Comparison of ENCODE assay signal across 16 cellular contexts in the genomic region with DNA sequence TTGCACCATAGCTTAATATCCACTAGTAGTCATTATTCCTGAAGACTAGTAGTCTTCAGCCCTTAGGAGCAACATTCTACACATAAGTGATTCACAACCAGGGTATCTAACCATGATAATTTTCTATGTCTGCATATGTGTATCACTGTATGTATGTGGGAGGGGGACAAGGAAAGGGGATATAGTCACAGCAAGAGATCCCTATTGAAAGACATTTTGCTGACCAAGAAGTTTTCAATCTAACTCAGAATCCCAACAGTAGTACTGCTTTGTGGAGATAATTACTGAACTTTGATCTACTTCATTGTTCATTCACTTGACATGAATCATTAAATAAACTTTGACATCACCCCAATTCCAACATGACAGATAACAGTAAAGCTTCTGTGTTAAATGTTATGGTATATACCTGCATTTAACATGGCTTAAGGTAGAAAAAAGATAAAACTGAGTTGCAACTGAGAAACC. TPM values are rescaled to one million over a fixed set of nuclear protein-coding genes. Genes with fewer than 3 reads are reported as not detected.
DNase-seq lines count a peak whose midpoint lies in the region; ATAC-seq and TF ChIP-seq lines count a peak whose summit lies in the region.
"Had no signal": no experiment of that assay in that cellular context is flagged by ENCODE, and none has a peak within 500 bp of the region (broad histone marks: within the 10 kb centered on the region; RNA-seq: fewer than 3 reads in every experiment).

No MANE protein-coding gene starts in this region.

- H3K36me3 ChIP-seq in kidney epithelial cell (ENCODE audit: control insufficient read depth, insufficient read depth, low read length), result peaks cover 1% of the 10 kb centered on the region

- no peaks in the 10 kb centered on the region for H3K27me3 ChIP-seq in kidney epithelial cell (ENCODE audit: control insufficient read depth, insufficient read depth, low read length)

- peak overlapping the region; percentile 17 for H3K27ac Mint-ChIP-seq in stimulated activated naive CD8-positive, alpha-beta T cell treated with anti-CD3 and anti-CD28 coated beads, Interleukin-15, Interleukin-2, amounts not matched to agents 100 ng/mL and 50 ng/mL, for 24 hours
- H3K27ac Mint-ChIP-seq in stimulated activated naive CD8-positive, alpha-beta T cell treated with anti-CD3 and anti-CD28 coated beads, Interleukin-15, amount 100 ng/mL, for 72 hours, result no peak overlapping the region
- peak overlapping the region; percentile 17; the same call in 1 of the 2 replicates for H3K27ac Mint-ChIP-seq in WTC11
- H3K27ac Mint-ChIP-seq: activated CD4-positive, alpha-beta T cell treated with anti-CD3 and anti-CD28 coated beads, Interleukin-2, amount 10 ng/mL, durations not matched to agents 24 days and 14 days; activated naive CD8-positive, alpha-beta T cell treated with anti-CD3 and anti-CD28 coated beads, Interleukin-2, amount 50 U/mL, for 24 hours had no signal

- DNase-seq in stimulated activated naive CD8-positive, alpha-beta T cell treated with anti-CD3 and anti-CD28 coated beads, Interleukin-15, amount 100 ng/mL, for 72 hours, result no peak
- DNase-seq in WTC11 (ENCODE audit: low spot score) (no peak), kidney epithelial cell (ENCODE audit: low read depth) (no peak)
- no peak for DNase-seq in stimulated activated CD4-positive, alpha-beta T cell treated with anti-CD3 and anti-CD28 coated beads, Interleukin-1b, Interleukin-23, amount 100 ng/mL, for 48 hours
- no peak for DNase-seq in stimulated activated CD4-positive, alpha-beta T cell treated with anti-CD3 and anti-CD28 coated beads, Interleukin-4, amount 100 ng/mL, for 4 hours
- DNase-seq: activated CD4-positive, alpha-beta T cell treated with anti-CD3 and anti-CD28 coated beads, Interleukin-2, amount 10 ng/mL, durations not matched to agents 24 days and 14 days; activated naive CD8-positive, alpha-beta T cell treated with anti-CD3 and anti-CD28 coated beads, Interleukin-2, amount 50 U/mL, for 24 hours; activated T-cell treated with anti-CD3 and anti-CD28 coated beads, Interleukin-2, amount 50 U/mL, for 1 hour; mesendoderm; NCI-H510A treated with DMSO at 0.1 percent for 48 hours; T-helper 2 cell had no signal

- no peaks in the 10 kb centered on the region for H3K27me3 Mint-ChIP-seq in stimulated activated naive CD8-positive, alpha-beta T cell treated with anti-CD3 and anti-CD28 coated beads, Interleukin-15, Interleukin-2, amounts not matched to agents 100 ng/mL and 50 ng/mL, for 24 hours
- H3K27me3 Mint-ChIP-seq in stimulated activated naive CD8-positive, alpha-beta T cell treated with anti-CD3 and anti-CD28 coated beads, Interleukin-15, amount 100 ng/mL, for 72 hours, result no peaks in the 10 kb centered on the region
- H3K27me3 Mint-ChIP-seq in WTC11 (ENCODE audit: low read depth), result no peaks in the 10 kb centered on the region
- H3K27me3 Mint-ChIP-seq: activated CD4-positive, alpha-beta T cell treated with anti-CD3 and anti-CD28 coated beads, Interleukin-2, amount 10 ng/mL, durations not matched to agents 24 days and 14 days; activated naive CD8-positive, alpha-beta T cell treated with anti-CD3 and anti-CD28 coated beads, Interleukin-2, amount 50 U/mL, for 24 hours had no signal

- H3K36me3 Mint-ChIP-seq in stimulated activated naive CD8-positive, alpha-beta T cell treated with anti-CD3 and anti-CD28 coated beads, Interleukin-15, Interleukin-2, amounts not matched to agents 100 ng/mL and 50 ng/mL, for 24 hours (ENCODE audit: low read depth), result peaks cover 22% of the 10 kb centered on the region
- peaks cover 33% of the 10 kb centered on the region for H3K36me3 Mint-ChIP-seq in WTC11

- POLR2A ChIA-PET in WTC11 (lab: Charles Lee), result interaction anchor here (0.9 kb wide), 1 partner anchor 10 kb away, joined by 3 read pairs; a partner anchor contains a TSS

- TF ChIP-seq CTCF in WTC11 (IDR thresholded peaks at IDR 0.05) (no peak), kidney epithelial cell (IDR thresholded peaks at IDR 0.05; ENCODE audit: insufficient read depth, low read length, poor library complexity, severe bottlenecking) (peak; percentile 1)

- peaks cover 19% of the 10 kb centered on the region for H3K4me1 Mint-ChIP-seq in stimulated activated naive CD8-positive, alpha-beta T cell treated with anti-CD3 and anti-CD28 coated beads, Interleukin-15, Interleukin-2, amounts not matched to agents 100 ng/mL and 50 ng/mL, for 24 hours (ENCODE audit: low read depth)
- peaks cover 10% of the 10 kb centered on the region for H3K4me1 Mint-ChIP-seq in stimulated activated naive CD8-positive, alpha-beta T cell treated with anti-CD3 and anti-CD28 coated beads, Interleukin-15, amount 100 ng/mL, for 72 hours
- H3K4me1 Mint-ChIP-seq in WTC11, result peaks cover 16% of the 10 kb centered on the region

- H3K9me3 Mint-ChIP-seq in stimulated activated naive CD8-positive, alpha-beta T cell treated with anti-CD3 and anti-CD28 coated beads, Interleukin-15, Interleukin-2, amounts not matched to agents 100 ng/mL and 50 ng/mL, for 24 hours, result no peaks in the 10 kb centered on the region
- H3K9me3 Mint-ChIP-seq in stimulated activated naive CD8-positive, alpha-beta T cell treated with anti-CD3 and anti-CD28 coated beads, Interleukin-15, amount 100 ng/mL, for 72 hours, result no peaks in the 10 kb centered on the region
- H3K9me3 Mint-ChIP-seq in WTC11, result peaks cover 7% of the 10 kb centered on the region; the same call in 1 of the 2 replicates
- H3K9me3 Mint-ChIP-seq: activated CD4-positive, alpha-beta T cell treated with anti-CD3 and anti-CD28 coated beads, Interleukin-2, amount 10 ng/mL, durations not matched to agents 24 days and 14 days; activated naive CD8-positive, alpha-beta T cell treated with anti-CD3 and anti-CD28 coated beads, Interleukin-2, amount 50 U/mL, for 24 hours had no signal

- no peak for ATAC-seq in stimulated activated naive CD8-positive, alpha-beta T cell treated with anti-CD3 and anti-CD28 coated beads, Interleukin-15, amount 100 ng/mL, for 72 hours
- ATAC-seq in WTC11, result no peak
- ATAC-seq in GM19035 (IDR thresholded peaks at IDR 0.05; ENCODE audit: unreplicated experiment), result no peak
- no peak for ATAC-seq in HG02571 (IDR thresholded peaks at IDR 0.05; ENCODE audit: unreplicated experiment)
- ATAC-seq: activated naive CD8-positive, alpha-beta T cell treated with anti-CD3 and anti-CD28 coated beads, Interleukin-2, amount 50 U/mL, for 24 hours; esophagus mucosa had no signal

- CTCF ChIA-PET in WTC11 (lab: Charles Lee), result no interaction called here

- H3K4me3 Mint-ChIP-seq in stimulated activated naive CD8-positive, alpha-beta T cell treated with anti-CD3 and anti-CD28 coated beads, Interleukin-15, Interleukin-2, amounts not matched to agents 100 ng/mL and 50 ng/mL, for 24 hours, result no peak overlapping the region
- H3K4me3 Mint-ChIP-seq in stimulated activated naive CD8-positive, alpha-beta T cell treated with anti-CD3 and anti-CD28 coated beads, Interleukin-15, amount 100 ng/mL, for 72 hours, result no peak overlapping the region
- no peak overlapping the region for H3K4me3 Mint-ChIP-seq in WTC11
- H3K4me3 Mint-ChIP-seq: activated CD4-positive, alpha-beta T cell treated with anti-CD3 and anti-CD28 coated beads, Interleukin-2, amount 10 ng/mL, durations not matched to agents 24 days and 14 days; activated naive CD8-positive, alpha-beta T cell treated with anti-CD3 and anti-CD28 coated beads, Interleukin-2, amount 50 U/mL, for 24 hours had no signal

- H3K4me3 ChIP-seq in kidney epithelial cell (ENCODE audit: low read depth, low read length), result no peak overlapping the region
- H3K4me3 ChIP-seq: skin epidermis had no signal

TF ChIP-seq in WTC11, 78 proteins besides CTCF, POLR2A, EP300 and RAD21 (continues in another document):
- TF ChIP-seq JAZF1 (CRISPR knock-in tag; IDR thresholded peaks at IDR 0.05) (no peak), ATF1 (CRISPR knock-in tag; IDR thresholded peaks at IDR 0.05) (no peak), PRRX2 (CRISPR knock-in tag; IDR thresholded peaks at IDR 0.05) (no peak)
- TF ChIP-seq, protein P1, sequence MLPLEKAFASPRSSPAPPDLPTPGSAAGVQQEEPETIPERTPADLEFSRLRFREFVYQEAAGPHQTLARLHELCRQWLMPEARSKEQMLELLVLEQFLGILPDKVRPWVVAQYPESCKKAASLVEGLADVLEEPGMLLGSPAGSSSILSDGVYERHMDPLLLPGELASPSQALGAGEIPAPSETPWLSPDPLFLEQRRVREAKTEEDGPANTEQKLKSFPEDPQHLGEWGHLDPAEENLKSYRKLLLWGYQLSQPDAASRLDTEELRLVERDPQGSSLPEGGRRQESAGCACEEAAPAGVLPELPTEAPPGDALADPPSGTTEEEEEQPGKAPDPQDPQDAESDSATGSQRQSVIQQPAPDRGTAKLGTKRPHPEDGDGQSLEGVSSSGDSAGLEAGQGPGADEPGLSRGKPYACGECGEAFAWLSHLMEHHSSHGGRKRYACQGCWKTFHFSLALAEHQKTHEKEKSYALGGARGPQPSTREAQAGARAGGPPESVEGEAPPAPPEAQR (CRISPR knock-in tag; IDR thresholded peaks at IDR 0.05), result no peak
- TF ChIP-seq, protein P2, sequence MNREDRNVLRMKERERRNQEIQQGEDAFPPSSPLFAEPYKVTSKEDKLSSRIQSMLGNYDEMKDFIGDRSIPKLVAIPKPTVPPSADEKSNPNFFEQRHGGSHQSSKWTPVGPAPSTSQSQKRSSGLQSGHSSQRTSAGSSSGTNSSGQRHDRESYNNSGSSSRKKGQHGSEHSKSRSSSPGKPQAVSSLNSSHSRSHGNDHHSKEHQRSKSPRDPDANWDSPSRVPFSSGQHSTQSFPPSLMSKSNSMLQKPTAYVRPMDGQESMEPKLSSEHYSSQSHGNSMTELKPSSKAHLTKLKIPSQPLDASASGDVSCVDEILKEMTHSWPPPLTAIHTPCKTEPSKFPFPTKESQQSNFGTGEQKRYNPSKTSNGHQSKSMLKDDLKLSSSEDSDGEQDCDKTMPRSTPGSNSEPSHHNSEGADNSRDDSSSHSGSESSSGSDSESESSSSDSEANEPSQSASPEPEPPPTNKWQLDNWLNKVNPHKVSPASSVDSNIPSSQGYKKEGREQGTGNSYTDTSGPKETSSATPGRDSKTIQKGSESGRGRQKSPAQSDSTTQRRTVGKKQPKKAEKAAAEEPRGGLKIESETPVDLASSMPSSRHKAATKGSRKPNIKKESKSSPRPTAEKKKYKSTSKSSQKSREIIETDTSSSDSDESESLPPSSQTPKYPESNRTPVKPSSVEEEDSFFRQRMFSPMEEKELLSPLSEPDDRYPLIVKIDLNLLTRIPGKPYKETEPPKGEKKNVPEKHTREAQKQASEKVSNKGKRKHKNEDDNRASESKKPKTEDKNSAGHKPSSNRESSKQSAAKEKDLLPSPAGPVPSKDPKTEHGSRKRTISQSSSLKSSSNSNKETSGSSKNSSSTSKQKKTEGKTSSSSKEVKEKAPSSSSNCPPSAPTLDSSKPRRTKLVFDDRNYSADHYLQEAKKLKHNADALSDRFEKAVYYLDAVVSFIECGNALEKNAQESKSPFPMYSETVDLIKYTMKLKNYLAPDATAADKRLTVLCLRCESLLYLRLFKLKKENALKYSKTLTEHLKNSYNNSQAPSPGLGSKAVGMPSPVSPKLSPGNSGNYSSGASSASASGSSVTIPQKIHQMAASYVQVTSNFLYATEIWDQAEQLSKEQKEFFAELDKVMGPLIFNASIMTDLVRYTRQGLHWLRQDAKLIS (CRISPR knock-in tag; IDR thresholded peaks at IDR 0.05; ENCODE audit: borderline replicate concordance), result no peak

RNA-seq across cellular contexts. Expression of a gene that starts 10.3 kb away (rescaled TPM):
- total RNA-seq in WTC11 (2021) (90.1 to 105 TPM (median 97.2 TPM) in 3 replicates), kidney epithelial cell (46.8 and 48.3 TPM in 2 replicates)

Comparison
In these comparisons a context has a peak if more than half of its experiments do, and no peak if none do; other contexts are left out.
1. H3K27ac Mint-ChIP-seq: peak in stimulated activated naive CD8-positive, alpha-beta T cell treated with anti-CD3 and anti-CD28 coated beads, Interleukin-15, Interleukin-2, amounts not matched to agents 100 ng/mL and 50 ng/mL, for 24 hours (single experiment) and WTC11 (single experiment); none in stimulated activated naive CD8-positive, alpha-beta T cell treated with anti-CD3 and anti-CD28 coated beads, Interleukin-15, amount 100 ng/mL, for 72 hours (0 of 2).